ENCODE assay signal across 16 cellular contexts in the genomic region with DNA sequence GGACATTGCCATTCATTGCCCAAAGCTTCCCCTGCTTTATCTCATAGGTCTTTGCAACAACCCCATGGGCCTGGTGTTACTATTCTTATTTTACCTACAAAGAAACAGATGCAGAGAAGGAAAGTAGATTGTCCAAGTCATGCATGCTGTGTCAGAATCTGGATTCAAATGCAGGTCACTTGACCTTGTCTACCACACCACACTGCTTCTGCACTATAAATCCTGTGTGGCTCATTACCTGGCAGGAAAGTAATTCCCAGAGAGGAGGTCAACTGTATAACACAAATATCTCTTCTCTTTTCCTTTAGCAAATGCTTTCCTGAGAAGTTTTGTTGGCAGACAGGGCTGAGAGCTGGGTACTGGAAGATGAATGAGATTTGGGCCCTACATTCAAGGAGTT.
"Had no signal": no experiment of that assay in that cellular context is flagged by ENCODE, and none has a peak within 500 bp of the region (broad histone marks: within the 10 kb centered on the region; RNA-seq: fewer than 3 reads in every experiment).

No MANE protein-coding gene starts in this region.

- ATAC-seq: natural killer cell treated with Interleukin-12 subunit alpha and Interleukin-12 subunit beta and Interleukin-15 and Interleukin-18, amount 100 ng/mL, for 72 hours; stimulated activated naive CD8-positive, alpha-beta T cell treated with anti-CD3 and anti-CD28 coated beads, Interleukin-15, amount 100 ng/mL, for 72 hours had no signal

- H3K4me3 Mint-ChIP-seq: brain; natural killer cell treated with Interleukin-12 subunit alpha and Interleukin-12 subunit beta and Interleukin-15 and Interleukin-18, amount 100 ng/mL, for 72 hours; stimulated activated naive CD8-positive, alpha-beta T cell treated with anti-CD3 and anti-CD28 coated beads, Interleukin-15, amount 100 ng/mL, for 72 hours had no signal

- H3K27me3 ChIP-seq: right atrium auricular region, suprapubic skin, upper lobe of left lung had no signal

- H3K9me3 ChIP-seq: right atrium auricular region, suprapubic skin, upper lobe of left lung had no signal

- H3K27ac ChIP-seq: right atrium auricular region, skin epidermis, suprapubic skin, upper lobe of left lung, WERI-Rb-1 had no signal

- H3K9me3 Mint-ChIP-seq: brain; natural killer cell treated with Interleukin-12 subunit alpha and Interleukin-12 subunit beta and Interleukin-15 and Interleukin-18, amount 100 ng/mL, for 72 hours; stimulated activated naive CD8-positive, alpha-beta T cell treated with anti-CD3 and anti-CD28 coated beads, Interleukin-15, amount 100 ng/mL, for 72 hours had no signal

- H3K4me3 ChIP-seq: right atrium auricular region, skin epidermis, suprapubic skin, upper lobe of left lung had no signal

- H3K36me3 ChIP-seq: right atrium auricular region, suprapubic skin, upper lobe of left lung had no signal

- DNase-seq: activated CD4-positive, alpha-beta T cell treated with anti-CD3 and anti-CD28 coated beads for 1 hour; activated CD4-positive, alpha-beta T cell treated with anti-CD3 and anti-CD28 coated beads, Interleukin-2, amount 50 U/mL, for 48 hours; activated naive CD4-positive, alpha-beta T cell; activated T-cell treated with anti-CD3 and anti-CD28 coated beads for 4 hours; caudate nucleus; erythroblast; kidney glomerular epithelial cell; mesenchymal stem cell; stimulated activated naive CD8-positive, alpha-beta T cell treated with anti-CD3 and anti-CD28 coated beads, Interleukin-15, amount 100 ng/mL, for 72 hours; upper lobe of left lung; WERI-Rb-1 had no signal

- H3K36me3 Mint-ChIP-seq: brain; natural killer cell treated with Interleukin-12 subunit alpha and Interleukin-12 subunit beta and Interleukin-15 and Interleukin-18, amount 100 ng/mL, for 72 hours had no signal

- H3K27ac Mint-ChIP-seq: natural killer cell treated with Interleukin-12 subunit alpha and Interleukin-12 subunit beta and Interleukin-15 and Interleukin-18, amount 100 ng/mL, for 72 hours had no signal

- H3K27me3 Mint-ChIP-seq: brain; stimulated activated naive CD8-positive, alpha-beta T cell treated with anti-CD3 and anti-CD28 coated beads, Interleukin-15, amount 100 ng/mL, for 72 hours had no signal
